ENCODE assay signal across 9 cellular contexts in the genomic region with DNA sequence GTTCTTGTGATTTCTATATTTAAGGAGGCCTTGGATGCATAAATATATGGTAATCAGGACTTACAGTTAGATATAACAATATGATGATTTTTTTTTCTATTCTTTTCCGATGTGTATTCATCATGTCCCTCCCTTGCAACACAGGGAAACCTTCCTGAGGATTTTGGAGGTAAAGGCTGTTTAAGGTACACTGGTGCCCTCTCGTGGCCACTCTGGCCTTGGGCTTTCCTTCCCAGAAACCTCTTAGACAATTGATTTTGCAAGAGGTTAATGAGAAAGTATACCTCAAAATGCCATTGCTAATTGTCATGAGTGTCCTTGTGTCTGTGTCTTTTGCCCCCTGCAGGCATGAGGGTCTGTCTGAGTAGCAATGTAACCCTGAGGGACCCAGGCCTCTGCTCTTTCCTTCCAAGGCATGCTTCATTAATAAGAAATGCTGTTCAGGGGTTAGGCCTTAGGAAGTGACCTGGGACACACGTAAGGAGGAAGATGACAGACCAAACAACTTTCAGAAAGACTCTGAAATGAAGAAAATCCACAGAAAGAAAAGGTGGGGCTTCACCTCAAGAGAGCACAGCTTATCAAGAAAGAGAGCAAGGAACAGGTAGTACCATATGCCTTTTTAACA.
DNase-seq lines count a peak whose midpoint lies in the region; ATAC-seq, FAIRE-seq and TF ChIP-seq lines count a peak whose summit lies in the region.
"Had no signal": no experiment of that assay in that cellular context is flagged by ENCODE, and none has a peak within 500 bp of the region (broad histone marks: within the 10 kb centered on the region; RNA-seq: fewer than 3 reads in every experiment).

No MANE protein-coding gene starts in this region.

- H3K9me3 ChIP-seq in MG63 (peaks cover 4% of the 10 kb centered on the region; the same call in 1 of the 2 replicates), Peyer's patch (no peaks in the 10 kb centered on the region), small intestine (ENCODE audit: control insufficient read depth, low read depth) (no peaks in the 10 kb centered on the region)

- peak in 4 of 6 experiments; percentile 64 to 81 (median 78) for TF ChIP-seq CTCF in Peyer's patch (IDR thresholded peaks at IDR 0.05)
- TF ChIP-seq CTCF in astrocyte of the cerebellum (IDR thresholded peaks at IDR 0.05; ENCODE audit: low read depth, low read length, missing control alignments), result peak; percentile 94

- H3K36me3 ChIP-seq in MG63 (no peaks in the 10 kb centered on the region), Peyer's patch (no peaks in the 10 kb centered on the region), small intestine (ENCODE audit: control insufficient read depth in 2 of 2, insufficient read depth in 2 of 2, low read length in 2 of 2) (no peaks in the 10 kb centered on the region)
- H3K36me3 ChIP-seq: BLaER1 treated with 17β-estradiol and CSF1 and Interleukin-3, amounts not matched to agents 10 nM and 100 nM had no signal

- H3K27ac ChIP-seq in Peyer's patch, result no peak overlapping the region
- H3K27ac ChIP-seq in small intestine (ENCODE audit: low read depth in 1 of 2, low read length in 1 of 2), result no peak overlapping the region
- H3K27ac ChIP-seq: BLaER1 treated with 17β-estradiol and CSF1 and Interleukin-3, amounts not matched to agents 10 nM and 100 nM had no signal

- no peak for FAIRE-seq in small intestine (lab: Jason Lieb, UNC)

- H3K4me1 ChIP-seq in Peyer's patch (no peaks in the 10 kb centered on the region), small intestine (ENCODE audit: control insufficient read depth in 2 of 2, insufficient read depth in 1 of 2, low read depth in 1 of 2, low read length in 1 of 2) (no peaks in the 10 kb centered on the region)
- H3K4me1 ChIP-seq: BLaER1 treated with 17β-estradiol and CSF1 and Interleukin-3, amounts not matched to agents 10 nM and 100 nM had no signal

- no peak for ATAC-seq in GM21576 (IDR thresholded peaks at IDR 0.05; ENCODE audit: unreplicated experiment)

- peak; percentile 21 for DNase-seq in NK-92 treated with Interleukin-12 subunit alpha and Interleukin-12 subunit beta, amount 100 ng/mL, for 24 hours (lab: John Stamatoyannopoulos, UW)
- no peak for DNase-seq in NK-92 (lab: John Stamatoyannopoulos, UW; ENCODE audit: unreplicated experiment)
- peak; percentile 49 for DNase-seq in MG63
- DNase-seq in Peyer's patch, result peak; percentile 27 to 83 (median 72)
- DNase-seq in astrocyte of the cerebellum (ENCODE audit: low read depth), result peak; percentile 72
- peak; percentile 55 to 56 for DNase-seq in hippocampal formation (lab: John Stamatoyannopoulos, UW)
- DNase-seq in small intestine, result peak; percentile 71

- 23 to 28% (median 24%) methylated on average over 3 of the region's 3 CpGs for WGBS in small intestine, 3 donors

- H3K27me3 ChIP-seq in MG63, result no peaks in the 10 kb centered on the region
- H3K27me3 ChIP-seq in Peyer's patch, result no peaks in the 10 kb centered on the region
- H3K27me3 ChIP-seq in small intestine (ENCODE audit: control insufficient read depth in 2 of 2, insufficient read depth in 2 of 2, low read length in 2 of 2), result peaks cover 0 to 1% of the 10 kb centered on the region in 2 donors
- H3K27me3 ChIP-seq: BLaER1 treated with 17β-estradiol and CSF1 and Interleukin-3, amounts not matched to agents 10 nM and 100 nM had no signal

- TF ChIP-seq POLR2A in Peyer's patch (IDR thresholded peaks at IDR 0.05), result no peak

- no peak overlapping the region for H3K4me3 ChIP-seq in MG63
- H3K4me3 ChIP-seq in Peyer's patch, result no peak overlapping the region
- no peak overlapping the region for H3K4me3 ChIP-seq in astrocyte of the cerebellum (ENCODE audit: low read depth, low read length)
- no peak overlapping the region for H3K4me3 ChIP-seq in small intestine (ENCODE audit: low read depth in 1 of 2, low read length in 2 of 2)
- H3K4me3 ChIP-seq: BLaER1 treated with 17β-estradiol and CSF1 and Interleukin-3, amounts not matched to agents 10 nM and 100 nM had no signal

- in situ Hi-C loops in astrocyte of the cerebellum (cut with HindIII; ENCODE audit: low sequenced_read_pairs), result no loop called here
